Comparison of ENCODE assay signal across 19 cellular contexts in genomic region chr16:3735541-3735940, GRCh38. TPM values are rescaled to one million over a fixed set of nuclear protein-coding genes. Genes with fewer than 3 reads are reported as not detected.
A peak's percentile ranks its signal among the peaks of the same experiment; 100 is the strongest.
DNase-seq lines count a peak whose midpoint lies in the region; ATAC-seq, FAIRE-seq and TF ChIP-seq lines count a peak whose summit lies in the region.
"Had no signal": no experiment of that assay in that cellular context is flagged by ENCODE, and none has a peak within 500 bp of the region (broad histone marks: within the 10 kb centered on the region; RNA-seq: fewer than 3 reads in every experiment).

No MANE protein-coding gene starts in this region.

- H3K27me3 ChIP-seq in sigmoid colon: no peaks in the 10 kb centered on the region

- H3K4me3 ChIP-seq in sigmoid colon: no peak overlapping the region
- H3K4me3 ChIP-seq: SK-N-MC had no signal

- H3K36me3 Mint-ChIP-seq in activated naive CD4-positive, alpha-beta T cell treated with anti-CD3 and anti-CD28 coated beads for 36 hours (ENCODE audit: low read depth): peaks cover 35% of the 10 kb centered on the region
- H3K36me3 Mint-ChIP-seq in activated naive CD4-positive, alpha-beta T cell treated with anti-CD3 and anti-CD28 coated beads, Interleukin-2, amount 10 ng/mL, durations not matched to agents 7 days and 5 days: peaks cover 64% of the 10 kb centered on the region
- H3K36me3 Mint-ChIP-seq in memory B cell: peaks cover 57% of the 10 kb centered on the region

- H3K27ac ChIP-seq in sigmoid colon: no peak overlapping the region
- H3K27ac ChIP-seq: 22Rv1, SK-N-MC had no signal

- no peak overlapping the region for H3K4me3 Mint-ChIP-seq in activated naive CD4-positive, alpha-beta T cell treated with anti-CD3 and anti-CD28 coated beads for 36 hours
- H3K4me3 Mint-ChIP-seq in activated naive CD4-positive, alpha-beta T cell treated with anti-CD3 and anti-CD28 coated beads, Interleukin-2, amount 10 ng/mL, durations not matched to agents 7 days and 5 days: no peak overlapping the region
- H3K4me3 Mint-ChIP-seq in memory B cell: no peak overlapping the region
- H3K4me3 Mint-ChIP-seq: CD14-positive monocyte had no signal

- H3K9me3 ChIP-seq in sigmoid colon: no peaks in the 10 kb centered on the region

- H3K27ac Mint-ChIP-seq in activated naive CD4-positive, alpha-beta T cell treated with anti-CD3 and anti-CD28 coated beads for 36 hours: peak overlapping the region; percentile 30
- no peak overlapping the region for H3K27ac Mint-ChIP-seq in activated naive CD4-positive, alpha-beta T cell treated with anti-CD3 and anti-CD28 coated beads, Interleukin-2, amount 10 ng/mL, durations not matched to agents 7 days and 5 days
- H3K27ac Mint-ChIP-seq in memory B cell: peak overlapping the region; percentile 64

- no peak for DNase-seq in activated naive CD4-positive, alpha-beta T cell treated with anti-CD3 and anti-CD28 coated beads for 36 hours
- no peak for DNase-seq in activated naive CD4-positive, alpha-beta T cell treated with anti-CD3 and anti-CD28 coated beads, Interleukin-2, amount 10 ng/mL, durations not matched to agents 7 days and 5 days
- DNase-seq in memory B cell (ENCODE audit: low spot score in 2 of 2) (no peak), sigmoid colon (peak; percentile 48), NCI-H1417 treated with DMSO at 0.1 percent for 48 hours (lab: John Stamatoyannopoulos, UW) (no peak), GOT3 (lab: John Stamatoyannopoulos, UW) (no peak), frontal cortex (ENCODE audit: low spot score in 2 of 2) (no peak)
- DNase-seq: AML-193, DMS79 treated with DMSO at 0.1 percent for 48 hours, MM.1S, NCI-H1092, NCI-H2081 treated with DMSO at 0.1 percent for 48 hours had no signal

- H3K27me3 Mint-ChIP-seq in activated naive CD4-positive, alpha-beta T cell treated with anti-CD3 and anti-CD28 coated beads for 36 hours (ENCODE audit: low read depth): no peaks in the 10 kb centered on the region
- no peaks in the 10 kb centered on the region for H3K27me3 Mint-ChIP-seq in activated naive CD4-positive, alpha-beta T cell treated with anti-CD3 and anti-CD28 coated beads, Interleukin-2, amount 10 ng/mL, durations not matched to agents 7 days and 5 days
- H3K27me3 Mint-ChIP-seq in memory B cell: no peaks in the 10 kb centered on the region

- TF ChIP-seq CTCF in sigmoid colon (IDR thresholded peaks at IDR 0.05): no peak

- WGBS in sigmoid colon, 2 donors: 97% methylated on average over 13 of the region's 13 CpGs

- ATAC-seq in memory B cell (ENCODE audit: low read depth) (no peak), GM18861 (IDR thresholded peaks at IDR 0.05; ENCODE audit: unreplicated experiment) (no peak)
- ATAC-seq: HCT116, Right ventricle myocardium inferior had no signal

- H3K36me3 ChIP-seq in sigmoid colon: peaks cover 45 to 97% (median 80%) of the 10 kb centered on the region in 4 donors

- CTCF ChIA-PET in activated naive CD4-positive, alpha-beta T cell treated with anti-CD3 and anti-CD28 coated beads for 36 hours (lab: Charles Lee): no interaction called here
- CTCF ChIA-PET in activated naive CD4-positive, alpha-beta T cell treated with anti-CD3 and anti-CD28 coated beads, Interleukin-2, amount 10 ng/mL, durations not matched to agents 7 days and 5 days (lab: Charles Lee): no interaction called here

- H3K4me1 Mint-ChIP-seq in activated naive CD4-positive, alpha-beta T cell treated with anti-CD3 and anti-CD28 coated beads for 36 hours (ENCODE audit: low read depth): no peaks in the 10 kb centered on the region
- H3K4me1 Mint-ChIP-seq in activated naive CD4-positive, alpha-beta T cell treated with anti-CD3 and anti-CD28 coated beads, Interleukin-2, amount 10 ng/mL, durations not matched to agents 7 days and 5 days: no peaks in the 10 kb centered on the region
- H3K4me1 Mint-ChIP-seq in memory B cell: peaks cover 8% of the 10 kb centered on the region
- H3K4me1 Mint-ChIP-seq: CD14-positive monocyte had no signal

- no peaks in the 10 kb centered on the region for H3K9me3 Mint-ChIP-seq in activated naive CD4-positive, alpha-beta T cell treated with anti-CD3 and anti-CD28 coated beads for 36 hours
- H3K9me3 Mint-ChIP-seq in activated naive CD4-positive, alpha-beta T cell treated with anti-CD3 and anti-CD28 coated beads, Interleukin-2, amount 10 ng/mL, durations not matched to agents 7 days and 5 days: no peaks in the 10 kb centered on the region
- no peaks in the 10 kb centered on the region for H3K9me3 Mint-ChIP-seq in memory B cell

- intact Hi-C loops in activated naive CD4-positive, alpha-beta T cell treated with anti-CD3 and anti-CD28 coated beads for 36 hours (cut with micrococcal nuclease): no loop called here
- intact Hi-C loops in sigmoid colon (cut with DNase I): no loop called here

- H3K4me1 ChIP-seq in sigmoid colon: no peaks in the 10 kb centered on the region

- TF ChIP-seq EP300 in sigmoid colon (IDR thresholded peaks at IDR 0.05): no peak

- TF ChIP-seq POLR2A in sigmoid colon (IDR thresholded peaks at IDR 0.05): no peak

- no peak for FAIRE-seq in frontal cortex (lab: Jason Lieb, UNC)
- FAIRE-seq: RCC 7860 had no signal

RNA-seq across cellular contexts. Expression of gene TRAP1, which starts 18.2 kb away (rescaled TPM):
- total RNA-seq in activated naive CD4-positive, alpha-beta T cell treated with anti-CD3 and anti-CD28 coated beads for 36 hours: 100 to 1,000 TPM; 384 to 396 TPM
- total RNA-seq in sigmoid colon (10 to 100 TPM; 38.8 to 53.5 (median 47.1) TPM), frontal cortex (77.9 TPM)
- 10 to 100 TPM; 17.4 to 64.9 (median 28.7) TPM for polyA plus RNA-seq in sigmoid colon
